Comparison of ENCODE assay signal across 8 cellular contexts in genomic region chr2:171433763-171434670, GRCh38. TPM values are rescaled to one million over a fixed set of nuclear protein-coding genes. Genes with fewer than 3 reads are reported as not detected.
A peak's percentile ranks its signal among the peaks of the same experiment; 100 is the strongest.
DNase-seq lines count a peak whose midpoint lies in the region; ATAC-seq lines count a peak whose summit lies in the region.

DCAF17 (plus strand) TSS chr2:171434226; CDS start chr2:171434578, 352 bp downstream.
METTL8 (minus strand) TSS chr2:171433990; CDS start chr2:171392185, 41,805 bp downstream.

- DNase-seq in DMS153 (lab: John Stamatoyannopoulos, UW) (peak; percentile 96), HuH-7.5 (ENCODE audit: low spot score) (peak; percentile 88), OCI-M1 (lab: John Stamatoyannopoulos, UW) (peak; percentile 98), activated T-cell treated with anti-CD3 and anti-CD28 coated beads for 4 hours (peak; percentile 83), epithelial cell of prostate (ENCODE audit: low read depth, low spot score) (peak; percentile 89), mucosa of gallbladder (ENCODE audit: low spot score) (peak; percentile 96)
- peak; percentile 86 to 88 for DNase-seq in stimulated activated CD8-positive, alpha-beta memory T cell treated with anti-CD3 and anti-CD28 coated beads, Interleukin-4, amount 100 ng/mL, for 4 hours (ENCODE audit: low read depth in 2 of 2, low spot score in 1 of 2)

- ATAC-seq in GM21526 (IDR thresholded peaks at IDR 0.05; ENCODE audit: low FRiP score, unreplicated experiment) = peak; percentile 89

- H3K27ac ChIP-seq in epithelial cell of prostate = peak within 1 kb of the TSS; percentile 98

RNA-seq across cellular contexts. Expression of gene DCAF17, which starts in this region (rescaled TPM):
- 12.9 TPM for total RNA-seq in mucosa of gallbladder

RNA-seq across cellular contexts. Expression of gene METTL8, which starts in this region (rescaled TPM):
- total RNA-seq in mucosa of gallbladder = 11.0 TPM

Comparison
In these comparisons a context has a peak if more than half of its experiments do, and no peak if none do; other contexts are left out.
1. Peak in every context shown above with its lines: DNase-seq, ATAC-seq and H3K27ac ChIP-seq.